In the genomic region with DNA sequence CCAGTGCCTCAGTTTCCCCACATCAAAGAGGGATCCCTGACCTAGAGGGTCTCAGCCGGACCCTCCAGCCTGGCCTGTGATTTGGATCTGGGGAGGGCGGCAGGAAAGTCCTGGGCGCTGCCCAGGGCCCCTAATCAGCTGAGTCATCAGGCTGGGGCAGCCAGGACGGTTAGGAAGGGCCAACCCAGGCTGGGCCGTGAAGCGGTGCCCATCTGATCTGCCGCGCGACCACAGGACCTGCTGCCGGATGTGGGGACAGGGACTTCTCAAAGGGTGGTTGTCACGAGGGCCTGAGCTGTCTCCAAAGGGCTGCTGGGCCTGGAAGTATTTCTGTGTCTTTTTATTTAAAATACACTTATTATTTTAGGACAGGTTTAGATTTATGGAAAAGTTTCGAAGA, we compare ENCODE assay signal across 20 cellular contexts. TPM values are rescaled to one million over a fixed set of nuclear protein-coding genes. Genes with fewer than 3 reads are reported as not detected.
DNase-seq lines count a peak whose midpoint lies in the region; ATAC-seq, FAIRE-seq and TF ChIP-seq lines count a peak whose summit lies in the region.
"Had no signal": no experiment of that assay in that cellular context is flagged by ENCODE, and none has a peak within 500 bp of the region (broad histone marks: within the 10 kb centered on the region; RNA-seq: fewer than 3 reads in every experiment).

No MANE protein-coding gene starts in this region.

- H4K20me1 ChIP-seq in K562 (replicated peaks; ENCODE audit: control insufficient read depth, insufficient read depth, low read length) = no peaks in the 10 kb centered on the region

- no peaks in the 10 kb centered on the region for H3K9me3 Mint-ChIP-seq in activated T-cell treated with anti-CD3 and anti-CD28 coated beads, Interleukin-2, amount 50 U/mL, for 72 hours
- no peaks in the 10 kb centered on the region for H3K9me3 Mint-ChIP-seq in stimulated activated effector memory CD8-positive, alpha-beta T cell treated with anti-CD3 and anti-CD28 coated beads, Interleukin-12 subunit alpha, Interleukin-12 subunit beta, amount 100 ng/mL, for 72 hours
- H3K9me3 Mint-ChIP-seq: T-cell had no signal

- TF ChIP-seq EP300 in K562 (IDR thresholded peaks at IDR 0.05; ENCODE audit: low read length) = no peak

- peaks cover 24% of the 10 kb centered on the region for H3K27me3 Mint-ChIP-seq in activated T-cell treated with anti-CD3 and anti-CD28 coated beads, Interleukin-2, amount 50 U/mL, for 72 hours (ENCODE audit: low read depth)

- H2AFZ ChIP-seq in K562 (ENCODE audit: low read depth, low read length) = no peak overlapping the region

- TF ChIP-seq RAD21 in K562 (CRISPR knock-in tag; conservative IDR thresholded peaks at IDR 0.05 in 1 of 2, IDR thresholded peaks at IDR 0.05 in 1 of 2) = no peak

- no peaks in the 10 kb centered on the region for H3K9me1 ChIP-seq in K562 (ENCODE audit: control insufficient read depth, insufficient read depth, low read length)

- no peaks in the 10 kb centered on the region for H3K4me1 Mint-ChIP-seq in activated T-cell treated with anti-CD3 and anti-CD28 coated beads, Interleukin-2, amount 50 U/mL, for 72 hours (ENCODE audit: low read depth)
- H3K4me1 Mint-ChIP-seq in stimulated activated effector memory CD8-positive, alpha-beta T cell treated with anti-CD3 and anti-CD28 coated beads, Interleukin-12 subunit alpha, Interleukin-12 subunit beta, amount 100 ng/mL, for 72 hours = peaks cover 6% of the 10 kb centered on the region

- peaks cover 0 to 19% of the 10 kb centered on the region in 2 experiments; a peak in 2 of 5 replicates for H3K4me1 ChIP-seq in K562 (replicated peaks in 1 of 2; ENCODE audit: control insufficient read depth in 2 of 2, insufficient read depth in 2 of 2, low read length in 2 of 2)

- no peak for TF ChIP-seq POLR2A in K562 (conservative IDR thresholded peaks at IDR 0.05)

- POLR2A ChIA-PET in K562 (lab: Yijun Ruan, JAX) = interaction anchor here (1.0 kb wide), 1 partner anchor 22 kb away, joined by 5 read pairs; no protein-coding TSS in a partner anchor

- no peak overlapping the region for H3K4me3 ChIP-seq in K562
- H3K4me3 ChIP-seq: body of pancreas had no signal

- H3K27me3 ChIP-seq in K562 (ENCODE audit: control insufficient read depth in 2 of 2, insufficient read depth in 2 of 2, low read length in 2 of 2) = peaks cover 7 to 29% of the 10 kb centered on the region in 2 experiments; a peak in 3 of 5 replicates
- H3K27me3 ChIP-seq: body of pancreas had no signal

- no peak for TF ChIP-seq CTCF in K562 (IDR thresholded peaks at IDR 0.05 in 2 of 3, conservative IDR thresholded peaks at IDR 0.05 in 1 of 3; ENCODE audit: insufficient read depth in 2 of 3, low read depth in 1 of 3, low read length in 3 of 3)

- H3K4me2 ChIP-seq in K562 (ENCODE audit: insufficient read depth, low read length) = no peak overlapping the region

- intact Hi-C loops in K562 (cut with micrococcal nuclease) = no loop called here

- H3K9ac ChIP-seq in K562 (ENCODE audit: insufficient read depth in 1 of 2, low read depth in 2 of 2, low read length in 2 of 2) = no peak overlapping the region

- BruUV-seq in K562 (replicated peaks; lab: Mats Ljungman, UMichigan) = no TSS peak

- in situ Hi-C loops in K562 (cut with MboI) = no loop called here

- ATAC-seq in activated T-cell treated with anti-CD3 and anti-CD28 coated beads, Interleukin-2, amount 50 U/mL, for 72 hours (replicated peaks in 1 of 2) = peak; percentile 40 to 48
- ATAC-seq in K562 (no peak), HG02759 (IDR thresholded peaks at IDR 0.05; ENCODE audit: unreplicated experiment) (no peak)
- ATAC-seq in stimulated activated effector memory CD8-positive, alpha-beta T cell treated with anti-CD3 and anti-CD28 coated beads, Interleukin-12 subunit alpha, Interleukin-12 subunit beta, amount 100 ng/mL, for 72 hours = peak; percentile 57
- ATAC-seq: body of pancreas had no signal

- DNase-seq in activated T-cell treated with anti-CD3 and anti-CD28 coated beads, Interleukin-2, amount 50 U/mL, for 72 hours = peak; percentile 12 to 14
- DNase-seq in activated T-cell treated with anti-CD3 and anti-CD28 coated beads for 4 hours = no peak
- peak; percentile 70 for DNase-seq in OCI-M1 (lab: John Stamatoyannopoulos, UW)
- no peak for DNase-seq in K562 (ENCODE audit: extremely low read depth in 1 of 4, low spot score in 3 of 4)
- DNase-seq in stimulated activated effector memory CD8-positive, alpha-beta T cell treated with anti-CD3 and anti-CD28 coated beads, Interleukin-12 subunit alpha, Interleukin-12 subunit beta, amount 100 ng/mL, for 72 hours (ENCODE audit: low spot score in 2 of 2) = no peak
- DNase-seq in medulla oblongata (ENCODE audit: extremely low spot score) = no peak
- DNase-seq in HPDE6-E6E7 (ENCODE audit: extremely low spot score) = no peak
- DNase-seq: ACHN; activated CD4-positive, alpha-beta T cell treated with anti-CD3 and anti-CD28 coated beads, Interleukin-2, amount 50 U/mL, for 1 hour; activated gamma-delta T cell treated with Interleukin-2 at 50 U/mL for 16 hours; effector CD4-positive, alpha-beta T cell; H9; NCI-H2227 treated with DMSO at 0.1 percent for 48 hours; occipital lobe had no signal

- no peak overlapping the region for H3K27ac ChIP-seq in K562 (ENCODE audit: extremely low read depth, low read depth, low read length)
- H3K27ac ChIP-seq: body of pancreas had no signal

- no peak for FAIRE-seq in K562 (lab: Jason Lieb, UNC)

- no peaks in the 10 kb centered on the region for H3K36me3 Mint-ChIP-seq in activated T-cell treated with anti-CD3 and anti-CD28 coated beads, Interleukin-2, amount 50 U/mL, for 72 hours (ENCODE audit: insufficient read depth in 2 of 2)
- H3K36me3 Mint-ChIP-seq in stimulated activated effector memory CD8-positive, alpha-beta T cell treated with anti-CD3 and anti-CD28 coated beads, Interleukin-12 subunit alpha, Interleukin-12 subunit beta, amount 100 ng/mL, for 72 hours = no peaks in the 10 kb centered on the region
- H3K36me3 Mint-ChIP-seq: T-cell had no signal

- H3K79me2 ChIP-seq in K562 (ENCODE audit: control insufficient read depth, insufficient read depth, low read length) = no peaks in the 10 kb centered on the region

- H3K4me3 Mint-ChIP-seq in activated T-cell treated with anti-CD3 and anti-CD28 coated beads, Interleukin-2, amount 50 U/mL, for 72 hours = no peak overlapping the region
- H3K4me3 Mint-ChIP-seq in stimulated activated effector memory CD8-positive, alpha-beta T cell treated with anti-CD3 and anti-CD28 coated beads, Interleukin-12 subunit alpha, Interleukin-12 subunit beta, amount 100 ng/mL, for 72 hours = no peak overlapping the region
- H3K4me3 Mint-ChIP-seq: H9, T-cell had no signal

- CTCF ChIA-PET in K562 (lab: Yijun Ruan, JAX; ENCODE audit: low intra/inter-chr PET ratio) = no interaction called here

- no peaks in the 10 kb centered on the region for H3K9me3 ChIP-seq in K562 (replicated peaks; ENCODE audit: control insufficient read depth, insufficient read depth, low read depth, low read length)
- H3K9me3 ChIP-seq: body of pancreas had no signal

- no peak overlapping the region for H3K27ac Mint-ChIP-seq in activated T-cell treated with anti-CD3 and anti-CD28 coated beads, Interleukin-2, amount 50 U/mL, for 72 hours
- H3K27ac Mint-ChIP-seq in stimulated activated effector memory CD8-positive, alpha-beta T cell treated with anti-CD3 and anti-CD28 coated beads, Interleukin-12 subunit alpha, Interleukin-12 subunit beta, amount 100 ng/mL, for 72 hours = peak overlapping the region; percentile 60
- H3K27ac Mint-ChIP-seq: T-cell had no signal

- no peaks in the 10 kb centered on the region for H3K36me3 ChIP-seq in K562 (ENCODE audit: control insufficient read depth, insufficient read depth, low read length)

- WGBS in K562 (ENCODE audit: insufficient coverage, low coverage, missing lambda C conversion rate) = 3% methylated on average over 10 of the region's 12 CpGs

RNA-seq across cellular contexts. Expression of a gene that starts 4.4 kb away (rescaled TPM):
- total RNA-seq in activated T-cell treated with anti-CD3 and anti-CD28 coated beads, Interleukin-2, amount 50 U/mL, for 72 hours = under 1 TPM in 1 of 2 donors, not detected in 1; 0.28 TPM
- total RNA-seq in K562 (2011; cell fraction: chromatin; rRNA removed; ENCODE audit: low replicate concordance) = not detected in 2 replicates
- not detected in 2 replicates for total RNA-seq in K562 (2011; cell fraction: nucleolus; rRNA removed)
- not detected in 2 replicates for total RNA-seq in K562 (2011; cell fraction: nucleoplasm; rRNA removed)
- total RNA-seq in K562 (2014; rRNA removed) (not detected in 2 replicates), K562 (2014; rRNA removed; fragmentation: Illumina TruSeq; extraction: Trizol) (not detected in 2 replicates), K562 (2015; rRNA removed; fragmentation: Illumina TruSeq; extraction: Trizol) (not detected in 2 replicates), K562 (2021) (0.31 TPM in 1 of 2 replicates, not detected in the other)
- polyA plus RNA-seq in K562 (2011; rRNA removed) (not detected in 2 replicates), K562 (2014; fragmentation: Illumina TruSeq; extraction: Trizol) (not detected in 2 replicates), K562 (2014; fragmentation: Nextera tagmentation; extraction: Ambion mirVana) (not detected), K562 (2014; rRNA removed) (not detected in 2 replicates)
- polyA plus RNA-seq in K562 (2011; cell fraction: cytosol; rRNA removed) = not detected in 2 replicates
- not detected in 2 replicates for polyA plus RNA-seq in K562 (2011; cell fraction: nucleus; rRNA removed)
- 0.10 TPM in 1 of 2 replicates, not detected in the other for polyA plus RNA-seq in K562 (2012)
- polyA minus RNA-seq in K562 (2011; rRNA and poly(A)+ RNA removed) = not detected in 2 replicates
- polyA minus RNA-seq in K562 (2011; cell fraction: cytosol; rRNA and poly(A)+ RNA removed) = not detected in 2 replicates
- not detected in 2 replicates for polyA minus RNA-seq in K562 (2011; cell fraction: nucleus; rRNA and poly(A)+ RNA removed)
- total RNA-seq: fibroblast of villous mesenchyme, H9, occipital lobe had no signal

RNA-seq across cellular contexts. Expression of a gene that starts 11.0 kb away (rescaled TPM):
- not detected for total RNA-seq in activated T-cell treated with anti-CD3 and anti-CD28 coated beads, Interleukin-2, amount 50 U/mL, for 72 hours
- not detected in 2 replicates for total RNA-seq in K562 (2011; cell fraction: chromatin; rRNA removed; ENCODE audit: low replicate concordance)
- not detected in 2 replicates for total RNA-seq in K562 (2011; cell fraction: nucleolus; rRNA removed)
- total RNA-seq in K562 (2011; cell fraction: nucleoplasm; rRNA removed) = not detected in 2 replicates
- total RNA-seq in K562 (2014; rRNA removed) (not detected in 2 replicates), K562 (2014; rRNA removed; fragmentation: Illumina TruSeq; extraction: Trizol) (not detected in 2 replicates), K562 (2015; rRNA removed; fragmentation: Illumina TruSeq; extraction: Trizol) (not detected in 2 replicates), K562 (2021) (not detected in 2 replicates)
- polyA plus RNA-seq in K562 (2011; rRNA removed) (not detected in 2 replicates), K562 (2014; fragmentation: Illumina TruSeq; extraction: Trizol) (not detected in 2 replicates), K562 (2014; fragmentation: Nextera tagmentation; extraction: Ambion mirVana) (not detected), K562 (2014; rRNA removed) (not detected in 2 replicates)
- not detected in 2 replicates for polyA plus RNA-seq in K562 (2011; cell fraction: cytosol; rRNA removed)
- not detected in 2 replicates for polyA plus RNA-seq in K562 (2011; cell fraction: nucleus; rRNA removed)
- 0.07 TPM in 1 of 2 replicates, not detected in the other for polyA plus RNA-seq in K562 (2012)
- not detected in 2 replicates for polyA minus RNA-seq in K562 (2011; rRNA and poly(A)+ RNA removed)
- polyA minus RNA-seq in K562 (2011; cell fraction: cytosol; rRNA and poly(A)+ RNA removed) = not detected in 2 replicates
- not detected in 2 replicates for polyA minus RNA-seq in K562 (2011; cell fraction: nucleus; rRNA and poly(A)+ RNA removed)
- total RNA-seq: fibroblast of villous mesenchyme, H9, mesenteric fat pad, occipital lobe, skeletal muscle tissue had no signal

RNA-seq across cellular contexts. Expression of a gene that starts 14.9 kb away (rescaled TPM):
- total RNA-seq in activated T-cell treated with anti-CD3 and anti-CD28 coated beads, Interleukin-2, amount 50 U/mL, for 72 hours = under 1 TPM in 1 of 2 donors, not detected in 1; 0.60 TPM
- not detected in 2 replicates for total RNA-seq in K562 (2011; cell fraction: chromatin; rRNA removed; ENCODE audit: low replicate concordance)
- not detected in 2 replicates for total RNA-seq in K562 (2011; cell fraction: nucleolus; rRNA removed)
- not detected in 2 replicates for total RNA-seq in K562 (2011; cell fraction: nucleoplasm; rRNA removed)
- not detected in 2 replicates for total RNA-seq in K562 (2014; rRNA removed)
- not detected in 2 replicates for total RNA-seq in K562 (2014; rRNA removed; fragmentation: Illumina TruSeq; extraction: Trizol)
- not detected in 2 replicates for total RNA-seq in K562 (2015; rRNA removed; fragmentation: Illumina TruSeq; extraction: Trizol)
- 0.16 and 0.18 TPM in 2 replicates for total RNA-seq in K562 (2021)
- polyA plus RNA-seq in K562 (2011; rRNA removed) = not detected in 2 replicates
- not detected in 2 replicates for polyA plus RNA-seq in K562 (2011; cell fraction: cytosol; rRNA removed)
- polyA plus RNA-seq in K562 (2011; cell fraction: nucleus; rRNA removed) = not detected in 2 replicates
- polyA plus RNA-seq in K562 (2012) = not detected in 2 replicates
- polyA plus RNA-seq in K562 (2014; fragmentation: Illumina TruSeq; extraction: Trizol) = not detected in 2 replicates
- not detected for polyA plus RNA-seq in K562 (2014; fragmentation: Nextera tagmentation; extraction: Ambion mirVana)
- not detected in 2 replicates for polyA plus RNA-seq in K562 (2014; rRNA removed)
- not detected in 2 replicates for polyA minus RNA-seq in K562 (2011; rRNA and poly(A)+ RNA removed)
- polyA minus RNA-seq in K562 (2011; cell fraction: cytosol; rRNA and poly(A)+ RNA removed) = not detected in 2 replicates
- not detected in 2 replicates for polyA minus RNA-seq in K562 (2011; cell fraction: nucleus; rRNA and poly(A)+ RNA removed)
- total RNA-seq: fibroblast of villous mesenchyme, H9, occipital lobe, skeletal muscle tissue had no signal

RNA-seq across cellular contexts. Expression of a gene that starts 19.8 kb away (rescaled TPM):
- total RNA-seq in activated T-cell treated with anti-CD3 and anti-CD28 coated beads, Interleukin-2, amount 50 U/mL, for 72 hours = under 1 TPM in 1 of 2 donors, not detected in 1; 0.32 TPM
- total RNA-seq in K562 (2011; cell fraction: chromatin; rRNA removed; ENCODE audit: low replicate concordance) = not detected in 2 replicates
- not detected in 2 replicates for total RNA-seq in K562 (2011; cell fraction: nucleolus; rRNA removed)
- total RNA-seq in K562 (2011; cell fraction: nucleoplasm; rRNA removed) = not detected in 2 replicates
- total RNA-seq in K562 (2014; rRNA removed) (not detected in 2 replicates), K562 (2014; rRNA removed; fragmentation: Illumina TruSeq; extraction: Trizol) (not detected in 2 replicates), K562 (2015; rRNA removed; fragmentation: Illumina TruSeq; extraction: Trizol) (not detected in 2 replicates), K562 (2021) (not detected in 2 replicates)
- polyA plus RNA-seq in K562 (2011; rRNA removed) (not detected in 2 replicates), K562 (2014; fragmentation: Illumina TruSeq; extraction: Trizol) (not detected in 2 replicates), K562 (2014; fragmentation: Nextera tagmentation; extraction: Ambion mirVana) (not detected), K562 (2014; rRNA removed) (not detected in 2 replicates)
- not detected in 2 replicates for polyA plus RNA-seq in K562 (2011; cell fraction: cytosol; rRNA removed)
- polyA plus RNA-seq in K562 (2011; cell fraction: nucleus; rRNA removed) = not detected in 2 replicates
- polyA plus RNA-seq in K562 (2012) = not detected in 2 replicates
- polyA minus RNA-seq in K562 (2011; rRNA and poly(A)+ RNA removed) = not detected in 2 replicates
- polyA minus RNA-seq in K562 (2011; cell fraction: cytosol; rRNA and poly(A)+ RNA removed) = not detected in 2 replicates
- polyA minus RNA-seq in K562 (2011; cell fraction: nucleus; rRNA and poly(A)+ RNA removed) = not detected in 2 replicates
- total RNA-seq: body of pancreas, fibroblast of villous mesenchyme, H9, mesenteric fat pad, occipital lobe, skeletal muscle tissue, T-cell had no signal

Comparison
In these comparisons a context has a peak if more than half of its experiments do, and no peak if none do; other contexts are left out.
1. DNase-seq: peak in activated T-cell treated with anti-CD3 and anti-CD28 coated beads, Interleukin-2, amount 50 U/mL, for 72 hours (2 of 2) and OCI-M1 (single experiment); none in activated T-cell treated with anti-CD3 and anti-CD28 coated beads for 4 hours (single experiment), K562 (0 of 4), stimulated activated effector memory CD8-positive, alpha-beta T cell treated with anti-CD3 and anti-CD28 coated beads, Interleukin-12 subunit alpha, Interleukin-12 subunit beta, amount 100 ng/mL, for 72 hours (0 of 2), medulla oblongata (single experiment) and HPDE6-E6E7 (single experiment).
2. ATAC-seq: peak in activated T-cell treated with anti-CD3 and anti-CD28 coated beads, Interleukin-2, amount 50 U/mL, for 72 hours (2 of 2) and stimulated activated effector memory CD8-positive, alpha-beta T cell treated with anti-CD3 and anti-CD28 coated beads, Interleukin-12 subunit alpha, Interleukin-12 subunit beta, amount 100 ng/mL, for 72 hours (single experiment); none in K562 (single experiment) and HG02759 (single experiment).